9 cellular contexts compared by ENCODE assay signal in the genomic region with DNA sequence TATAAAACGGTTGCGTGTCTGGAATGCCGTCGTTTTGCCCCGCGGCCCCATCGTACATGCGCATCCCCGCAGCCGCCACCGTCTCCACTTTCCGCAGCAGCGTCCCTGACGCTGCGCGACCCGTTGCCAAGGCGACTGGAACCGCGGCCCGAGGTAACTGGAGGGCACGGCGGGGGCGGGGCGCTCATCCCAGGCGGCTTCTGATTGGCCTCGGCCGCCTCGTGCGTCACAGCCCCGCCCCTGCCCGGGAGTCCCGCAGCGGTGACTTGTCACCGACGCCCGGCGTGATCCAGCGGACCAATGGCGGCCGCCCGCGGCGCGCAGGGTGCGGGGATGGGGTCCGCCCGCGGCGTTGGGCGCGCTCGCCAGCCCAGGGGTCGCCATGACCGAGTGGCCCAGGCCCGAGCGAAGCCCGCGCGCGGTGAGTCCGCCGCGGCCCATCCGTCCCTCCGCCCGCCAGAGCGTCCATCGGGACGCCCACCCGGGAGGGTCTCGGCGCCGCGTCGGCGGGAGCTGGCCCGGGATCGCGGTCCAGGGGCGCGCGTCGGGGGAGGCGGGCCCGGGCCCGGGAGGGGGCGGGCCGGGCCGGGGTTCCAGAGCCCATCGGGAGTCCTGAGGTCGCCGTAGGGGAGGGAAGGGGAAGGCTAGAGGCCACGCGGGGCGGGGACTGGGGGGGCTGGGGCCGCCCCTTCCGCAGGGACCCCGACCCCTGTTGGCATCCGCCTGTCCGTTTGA. TPM values are rescaled to one million over a fixed set of nuclear protein-coding genes. Genes with fewer than 3 reads are reported as not detected.
A peak's percentile ranks its signal among the peaks of the same experiment; 100 is the strongest.
DNase-seq lines count a peak whose midpoint lies in the region; ATAC-seq and TF ChIP-seq lines count a peak whose summit lies in the region.
"Had no signal": no experiment of that assay in that cellular context is flagged by ENCODE, and none has a peak within 500 bp of the region (broad histone marks: within the 10 kb centered on the region; RNA-seq: fewer than 3 reads in every experiment).

A gene with protein sequence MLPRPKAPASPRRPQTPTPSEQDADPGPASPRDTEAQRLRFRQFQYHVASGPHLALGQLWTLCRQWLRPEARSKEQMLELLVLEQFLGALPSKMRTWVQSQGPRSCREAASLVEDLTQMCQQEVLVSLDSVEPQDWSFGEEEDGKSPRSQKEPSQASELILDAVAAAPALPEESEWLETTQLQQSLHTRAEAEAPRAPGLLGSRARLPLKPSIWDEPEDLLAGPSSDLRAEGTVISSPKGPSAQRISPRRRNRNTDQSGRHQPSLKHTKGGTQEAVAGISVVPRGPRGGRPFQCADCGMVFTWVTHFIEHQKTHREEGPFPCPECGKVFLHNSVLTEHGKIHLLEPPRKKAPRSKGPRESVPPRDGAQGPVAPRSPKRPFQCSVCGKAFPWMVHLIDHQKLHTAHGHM (plus strand): TSS at position 285 of the 735 bp plus-strand sequence. CDS start 3,812 bp downstream, outside the sequence.

- peaks cover 17% of the 10 kb centered on the region for H3F3A ChIP-seq in GM23338 (replicated peaks; ENCODE audit: low read depth)

- intact Hi-C loops in activated CD8-positive, alpha-beta T cell treated with anti-CD3 and anti-CD28 coated beads for 36 hours (cut with micrococcal nuclease) = no loop called here
- intact Hi-C loops in natural killer cell (cut with micrococcal nuclease) (no loop called here), tibial artery (cut with DNase I; ENCODE audit: low total_unique reads) (no loop called here)

- H4K20me1 ChIP-seq in GM23338 (replicated peaks; ENCODE audit: insufficient read depth) = no peaks in the 10 kb centered on the region

- H3K36me3 ChIP-seq in GM23338 (ENCODE audit: insufficient read depth) (no peaks in the 10 kb centered on the region), tibial artery (peaks cover 0 to 10% (median 0%) of the 10 kb centered on the region in 3 donors)

- no peaks in the 10 kb centered on the region for H3K27me3 ChIP-seq in GM23338 (ENCODE audit: insufficient read depth)
- peaks cover 0 to 53% of the 10 kb centered on the region in 2 donors for H3K27me3 ChIP-seq in tibial artery

- CTCF ChIA-PET in activated CD8-positive, alpha-beta T cell treated with anti-CD3 and anti-CD28 coated beads for 36 hours (lab: Charles Lee) = no interaction called here

- H3K4me3 Mint-ChIP-seq in GM23338 (peak within 1 kb of the TSS; percentile 58; the same call in 2 of the 3 replicates), natural killer cell (peak within 1 kb of the TSS; percentile 41)
- H3K4me3 Mint-ChIP-seq in activated CD8-positive, alpha-beta T cell treated with anti-CD3 and anti-CD28 coated beads for 36 hours = no peak within 1 kb of the TSS

- H3K36me3 Mint-ChIP-seq in GM23338 (ENCODE audit: low read depth) = peaks cover 27% of the 10 kb centered on the region
- peaks cover 16% of the 10 kb centered on the region for H3K36me3 Mint-ChIP-seq in activated CD8-positive, alpha-beta T cell treated with anti-CD3 and anti-CD28 coated beads for 36 hours (ENCODE audit: low read depth)
- peaks cover 24% of the 10 kb centered on the region for H3K36me3 Mint-ChIP-seq in natural killer cell

- POLR2A ChIA-PET in activated CD8-positive, alpha-beta T cell treated with anti-CD3 and anti-CD28 coated beads for 36 hours (lab: Charles Lee) = no interaction called here

- peak within 1 kb of the TSS; percentile 85 for H3K4me2 ChIP-seq in GM23338

- H3K27ac Mint-ChIP-seq in GM23338 = no peak within 1 kb of the TSS
- no peak within 1 kb of the TSS for H3K27ac Mint-ChIP-seq in activated CD8-positive, alpha-beta T cell treated with anti-CD3 and anti-CD28 coated beads for 36 hours
- peak within 1 kb of the TSS in 1 of 2 donors; percentile 73 for H3K27ac Mint-ChIP-seq in natural killer cell

- H3K27me3 Mint-ChIP-seq in GM23338 (ENCODE audit: insufficient read depth, low read depth, poor library complexity) (peaks cover 12% of the 10 kb centered on the region), natural killer cell (ENCODE audit: low read depth in 2 of 2) (peaks cover 26 to 29% of the 10 kb centered on the region in 2 donors)
- H3K27me3 Mint-ChIP-seq in activated CD8-positive, alpha-beta T cell treated with anti-CD3 and anti-CD28 coated beads for 36 hours = peaks cover 20% of the 10 kb centered on the region

- H3K9me3 Mint-ChIP-seq in GM23338 = peaks cover 80% of the 10 kb centered on the region
- peaks cover 19% of the 10 kb centered on the region for H3K9me3 Mint-ChIP-seq in activated CD8-positive, alpha-beta T cell treated with anti-CD3 and anti-CD28 coated beads for 36 hours
- H3K9me3 Mint-ChIP-seq in natural killer cell = peaks cover 6 to 11% of the 10 kb centered on the region in 2 donors

- peaks cover 3% of the 10 kb centered on the region; the same call in 2 of the 3 replicates for H3K4me1 Mint-ChIP-seq in GM23338
- H3K4me1 Mint-ChIP-seq in activated CD8-positive, alpha-beta T cell treated with anti-CD3 and anti-CD28 coated beads for 36 hours (ENCODE audit: low read depth) = no peaks in the 10 kb centered on the region
- peaks cover 0 to 9% of the 10 kb centered on the region in 2 donors for H3K4me1 Mint-ChIP-seq in natural killer cell

- no peaks in the 10 kb centered on the region for H3K79me2 ChIP-seq in GM23338 (replicated peaks; ENCODE audit: insufficient read depth)

- ATAC-seq in GM23338 (peak; percentile 71), natural killer cell (peak; percentile 81 to 94 (median 93)), HG02588 (IDR thresholded peaks at IDR 0.05; ENCODE audit: unreplicated experiment) (no peak)
- peak; percentile 80 for ATAC-seq in activated CD8-positive, alpha-beta T cell treated with anti-CD3 and anti-CD28 coated beads for 36 hours

- H3K9me3 ChIP-seq in tibial artery = peaks cover 0 to 73% (median 56%) of the 10 kb centered on the region in 3 donors

- peaks cover 25% of the 10 kb centered on the region for H3K4me1 ChIP-seq in GM23338 (ENCODE audit: insufficient read depth)
- peaks cover 0 to 9% (median 0%) of the 10 kb centered on the region in 4 donors for H3K4me1 ChIP-seq in tibial artery

- TF ChIP-seq CTCF in GM23338 (conservative IDR thresholded peaks at IDR 0.05; ENCODE audit: low read depth in 2 of 2) (no peak), fibroblast of the aortic adventitia (IDR thresholded peaks at IDR 0.05; ENCODE audit: insufficient read depth, low read length) (no peak), natural killer cell (IDR thresholded peaks at IDR 0.05) (no peak), tibial artery (IDR thresholded peaks at IDR 0.05) (no peak), GM10266 (IDR thresholded peaks at IDR 0.05; ENCODE audit: control insufficient read depth, insufficient read depth, low read depth, missing control alignments) (no peak)
- TF ChIP-seq CTCF in activated CD8-positive, alpha-beta T cell treated with anti-CD3 and anti-CD28 coated beads for 36 hours (IDR thresholded peaks at IDR 0.05) = no peak

- DNase-seq in GM23338 (ENCODE audit: low spot score) (peak; percentile 98), fibroblast of the aortic adventitia (ENCODE audit: low read depth) (peak; percentile 14), natural killer cell (peak; percentile 72), tibial artery (peak; percentile 42 to 75), GM10266 (ENCODE audit: extremely low spot score) (no peak), NOMO-1 (lab: John Stamatoyannopoulos, UW; ENCODE audit: unreplicated experiment in 2 of 2) (no peak)
- DNase-seq in activated CD8-positive, alpha-beta T cell treated with anti-CD3 and anti-CD28 coated beads for 36 hours = peak; percentile 65

- no peaks in the 10 kb centered on the region for H3K9me2 ChIP-seq in GM23338 (ENCODE audit: insufficient read depth)

- H2AFZ ChIP-seq in GM23338 = no peak within 1 kb of the TSS

- H3K4me3 ChIP-seq in GM23338 (peak within 1 kb of the TSS; percentile 59), fibroblast of the aortic adventitia (ENCODE audit: low read depth, low read length) (peak within 1 kb of the TSS; percentile 13), tibial artery (peak within 1 kb of the TSS; percentile 21 to 50)

- H3K27ac ChIP-seq in GM23338 (ENCODE audit: low read depth) (no peak within 1 kb of the TSS), tibial artery (no peak within 1 kb of the TSS)

TF ChIP-seq in GM23338, 12 proteins besides CTCF, POLR2A, EP300 and RAD21 (continues in another document):
- TF ChIP-seq EZH2phosphoT487 (IDR thresholded peaks at IDR 0.05; ENCODE audit: unreplicated experiment) (no peak), STAT1 (IDR thresholded peaks at IDR 0.05; ENCODE audit: unreplicated experiment) (no peak), NANOG (IDR thresholded peaks at IDR 0.05; ENCODE audit: borderline replicate concordance) (no peak)

RNA-seq across cellular contexts. Expression of the gene that starts here (rescaled TPM):
- 0.93 and 1.5 TPM in 2 replicates for total RNA-seq in GM23338 (2014; rRNA removed; shearing (Covaris generic))
- polyA plus RNA-seq in GM23338 (2016; fragmentation: Nextera tagmentation; extraction: Ambion mirVana) = 3.9 and 4.9 TPM in 2 replicates
- total RNA-seq in activated CD8-positive, alpha-beta T cell treated with anti-CD3 and anti-CD28 coated beads for 36 hours = not detected
- total RNA-seq in fibroblast of the aortic adventitia (ENCODE audit: low replicate concordance) = not detected in 2 replicates
- not detected for total RNA-seq in natural killer cell
- total RNA-seq: pulmonary artery endothelial cell had no signal

Comparison
In these comparisons a context has a peak if more than half of its experiments do, and no peak if none do; other contexts are left out.
1. Peak in DNase-seq and ATAC-seq in activated CD8-positive, alpha-beta T cell treated with anti-CD3 and anti-CD28 coated beads for 36 hours; RNA of the gene not detected or under 1 TPM.
2. Peak in DNase-seq and H3K4me3 ChIP-seq in fibroblast of the aortic adventitia; RNA of the gene not detected or under 1 TPM.
3. Peak in DNase-seq and ATAC-seq in natural killer cell; RNA of the gene not detected or under 1 TPM.
4. DNase-seq: peak in GM23338 (single experiment) and tibial artery (2 of 2); none in GM10266 (single experiment) and NOMO-1 (0 of 2).
5. Peak in every context shown above with its lines, with median percentiles within 50 percentile points of each other: H3K4me3 ChIP-seq.